In the genomic region with DNA sequence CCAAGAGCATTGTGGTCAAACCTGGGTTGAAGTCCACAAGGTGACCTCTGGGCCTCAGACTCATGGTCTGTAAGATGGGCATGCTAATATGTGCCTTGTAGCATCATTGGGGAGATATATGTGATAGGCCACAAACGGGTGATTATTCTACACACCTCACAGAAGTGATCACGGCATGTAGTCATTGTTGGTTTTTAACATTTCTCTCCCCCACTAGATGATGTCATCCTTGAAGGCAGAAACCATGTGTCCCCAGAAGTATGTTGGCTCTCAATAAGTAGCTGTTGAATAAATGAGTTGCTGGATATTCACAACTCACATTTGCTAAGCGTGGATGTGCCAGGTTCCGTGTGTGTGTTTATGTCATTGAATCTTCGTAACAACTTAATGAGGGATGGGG, we compare ENCODE assay signal across 29 cellular contexts.
"Had no signal": no experiment of that assay in that cellular context is flagged by ENCODE, and none has a peak within 500 bp of the region (broad histone marks: within the 10 kb centered on the region; RNA-seq: fewer than 3 reads in every experiment).

No MANE protein-coding gene starts in this region.

- H3K27me3 Mint-ChIP-seq: activated B cell treated with CpG ODN at 0.5 μM for 24 hours; activated naive CD8-positive, alpha-beta T cell; central memory CD8-positive, alpha-beta T cell; T-helper 17 cell had no signal

- H3K27ac Mint-ChIP-seq: activated B cell treated with CpG ODN at 0.5 μM for 24 hours; activated naive CD8-positive, alpha-beta T cell; dendritic cell treated with granulocyte-macrophage colony-stimulating factor and Interleukin-4, amounts not matched to agents 40 ng/mL and 50 ng/mL, for 4 days; T-helper 17 cell; T-helper 2 cell treated with Interferon-gamma antibody and Interleukin-4, amounts not matched to agents 5 μg/mL and 100 μg/mL, for 36 hours had no signal

- H3K27ac ChIP-seq: brain microvascular endothelial cell, coronary artery, dorsolateral prefrontal cortex, esophagus muscularis mucosa, foreskin keratinocyte, gastrocnemius medialis, WERI-Rb-1 had no signal

- H3K9me3 ChIP-seq: esophagus muscularis mucosa, gastrocnemius medialis had no signal

- H3K27me3 ChIP-seq: brain microvascular endothelial cell, foreskin keratinocyte, gastrocnemius medialis had no signal

- H3K4me3 ChIP-seq: coronary artery, dorsolateral prefrontal cortex, esophagus muscularis mucosa, gastrocnemius medialis had no signal

- H3K4me1 ChIP-seq: esophagus muscularis mucosa, foreskin keratinocyte, gastrocnemius medialis had no signal

- ATAC-seq: gastrocnemius medialis, T-helper 17 cell had no signal

- DNase-seq: activated B cell treated with CpG ODN at 0.5 μM for 24 hours; activated CD4-positive, alpha-beta T cell treated with anti-CD3 and anti-CD28 coated beads for 48 hours; activated CD4-positive, alpha-beta T cell treated with anti-CD3 and anti-CD28 coated beads, Interleukin-2, amount 50 U/mL, for 1 hour; activated CD4-positive, alpha-beta T cell treated with anti-CD3 and anti-CD28 coated beads, Interleukin-2, amount 50 U/mL, for 48 hours; activated effector memory CD4-positive, alpha-beta T cell treated with Interleukin-2 at 50 U/mL for 16 hours; activated gamma-delta T cell treated with Interleukin-2 at 50 U/mL for 16 hours; activated naive CD4-positive, alpha-beta T cell treated with anti-CD3 and anti-CD28 coated beads, Interleukin-2, amount 50 U/mL, for 16 hours; activated naive CD4-positive, alpha-beta T cell treated with Interleukin-2 at 50 U/mL for 16 hours; activated T-cell treated with anti-CD3 and anti-CD28 coated beads, Interleukin-2, amount 50 U/mL, for 48 hours; amniotic stem cell; anterior cingulate cortex; brain microvascular endothelial cell; dorsolateral prefrontal cortex; effector memory CD4-positive, alpha-beta T cell; erythroblast; foreskin keratinocyte; gastrocnemius medialis; T-helper 1 cell; T-helper 17 cell; T1000; WERI-Rb-1 had no signal

- H3K9me3 Mint-ChIP-seq: activated B cell treated with CpG ODN at 0.5 μM for 24 hours; central memory CD8-positive, alpha-beta T cell; dendritic cell treated with granulocyte-macrophage colony-stimulating factor and Interleukin-4, amounts not matched to agents 40 ng/mL and 50 ng/mL, for 4 days; T-helper 2 cell treated with Interferon-gamma antibody and Interleukin-4, amounts not matched to agents 5 μg/mL and 100 μg/mL, for 36 hours had no signal

- FAIRE-seq: astrocyte, bronchial epithelial cell had no signal

- H3K4me1 Mint-ChIP-seq: activated B cell treated with CpG ODN at 0.5 μM for 24 hours had no signal

- H3K4me3 Mint-ChIP-seq: activated B cell treated with CpG ODN at 0.5 μM for 24 hours; activated naive CD8-positive, alpha-beta T cell; central memory CD8-positive, alpha-beta T cell; dendritic cell treated with granulocyte-macrophage colony-stimulating factor and Interleukin-4, amounts not matched to agents 40 ng/mL and 50 ng/mL, for 4 days; T-helper 17 cell; T-helper 2 cell treated with Interferon-gamma antibody and Interleukin-4, amounts not matched to agents 5 μg/mL and 100 μg/mL, for 36 hours had no signal

- H3K36me3 ChIP-seq: brain microvascular endothelial cell, esophagus muscularis mucosa, gastrocnemius medialis, WERI-Rb-1 had no signal
